Comparison of ENCODE assay signal across 22 cellular contexts in the genomic region with DNA sequence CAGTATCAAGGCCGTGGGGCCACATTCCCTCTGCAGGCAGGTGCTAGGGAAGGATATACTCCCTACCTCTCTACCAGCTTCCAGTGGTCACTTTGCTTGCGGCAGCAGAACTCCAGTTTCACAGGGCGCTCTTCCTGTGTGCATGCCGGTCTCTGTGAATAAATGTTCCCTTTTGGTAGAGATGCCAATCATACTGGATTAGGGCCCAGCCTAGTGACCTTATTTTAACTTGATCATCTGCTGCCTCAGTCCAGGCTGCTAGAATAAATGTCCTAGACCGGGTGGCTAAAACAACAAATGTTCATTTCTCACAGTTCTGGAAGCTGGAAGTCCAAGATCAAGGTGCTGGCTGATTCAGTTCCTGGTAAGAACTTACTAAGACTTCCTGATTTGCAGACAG.
"Had no signal": no experiment of that assay in that cellular context is flagged by ENCODE, and none has a peak within 500 bp of the region (broad histone marks: within the 10 kb centered on the region; RNA-seq: fewer than 3 reads in every experiment).

No MANE protein-coding gene starts in this region.

- H3K27ac ChIP-seq: coronary artery, gastrocnemius medialis, prostate gland, right atrium auricular region, stomach, thyroid gland had no signal

- H3K27me3 ChIP-seq: gastrocnemius medialis, right atrium auricular region, stomach, thyroid gland had no signal

- H3K4me3 ChIP-seq: coronary artery, gastrocnemius medialis, lung, mucosa of descending colon, prostate gland, right atrium auricular region, stomach, thyroid gland had no signal

- DNase-seq: dermis blood vessel endothelial cell; effector memory CD4-positive, alpha-beta T cell; foreskin fibroblast; gastrocnemius medialis; kidney; mesenchymal stem cell; mucosa of descending colon; naive thymus-derived CD4-positive, alpha-beta T cell; nucleus accumbens; stimulated activated CD4-positive, alpha-beta T cell treated with anti-CD3 and anti-CD28 coated beads, Interleukin-2, amount 100 ng/mL, for 24 hours; stimulated activated CD4-positive, alpha-beta T cell treated with anti-CD3 and anti-CD28 coated beads, Interleukin-4, amount 100 ng/mL, for 24 hours; stimulated activated naive CD4-positive, alpha-beta T cell treated with Interleukin-2 at 50 U/mL for 16 hours; stomach; thyroid gland had no signal

- H3K4me1 ChIP-seq: gastrocnemius medialis, prostate gland, right atrium auricular region, stomach, thyroid gland had no signal

- H3K9me3 ChIP-seq: gastrocnemius medialis, mucosa of descending colon, prostate gland, right atrium auricular region, thyroid gland had no signal

- H3K36me3 ChIP-seq: gastrocnemius medialis, prostate gland, right atrium auricular region, stomach, thyroid gland had no signal

- ATAC-seq: gastrocnemius medialis; left lobe of liver; naive thymus-derived CD4-positive, alpha-beta T cell; sciatic nerve; stimulated activated effector memory CD8-positive, alpha-beta T cell treated with anti-CD3 and anti-CD28 coated beads, Interleukin-12 subunit alpha, Interleukin-12 subunit beta, amount 100 ng/mL, for 72 hours had no signal

- FAIRE-seq: endometrium, kidney had no signal
